8 cellular contexts compared by ENCODE assay signal in genomic region chr2:111494288-111494980, GRCh38.
DNase-seq lines count a peak whose midpoint lies in the region; ATAC-seq and TF ChIP-seq lines count a peak whose summit lies in the region.
"Not testable (repeated sequence)": the region's sequence is repeated elsewhere in the genome, so short reads cannot be mapped to it uniquely, and the experiment has no call there.

No MANE protein-coding gene starts in this region.

- not testable (repeated sequence) for TF ChIP-seq CTCF in CD14-positive monocyte (IDR thresholded peaks at IDR 0.05); fibroblast of pulmonary artery (IDR thresholded peaks at IDR 0.05; ENCODE audit: low read length, missing control alignments); mesothelial cell of epicardium (IDR thresholded peaks at IDR 0.05; ENCODE audit: unreplicated experiment)

- H3K27me3 ChIP-seq in adipocyte (replicated peaks; ENCODE audit: control insufficient read depth, insufficient read depth, low read length), result not testable (repeated sequence)

- H3K4me1 Mint-ChIP-seq in CD14-positive monocyte, result peaks cover 20% of the 10 kb centered on the region
- peaks cover 14% of the 10 kb centered on the region for H3K4me1 Mint-ChIP-seq in mesothelial cell of epicardium
- not testable (repeated sequence) for H3K4me1 Mint-ChIP-seq in stimulated activated memory B cell treated with anti-CD40 and anti-IgM and Interleukin-4, amounts not matched to agents 10 μg/mL and 1 μg/mL and 100 μg/mL, for 72 hours

- H3K27me3 Mint-ChIP-seq in CD14-positive monocyte (ENCODE audit: low read depth in 3 of 3); mesothelial cell of epicardium (ENCODE audit: low read depth); stimulated activated memory B cell treated with anti-CD40 and anti-IgM and Interleukin-4, amounts not matched to agents 10 μg/mL and 1 μg/mL and 100 μg/mL, for 72 hours: not testable (repeated sequence)

- H3K4me3 ChIP-seq in adipocyte (ENCODE audit: low read length) (peak overlapping the region; percentile 76), fibroblast of pulmonary artery (replicated peaks; ENCODE audit: low read depth, low read length) (peak overlapping the region; percentile 46)

- H3K9me3 ChIP-seq in adipocyte (ENCODE audit: control insufficient read depth, low read length), result not testable (repeated sequence)

- intact Hi-C loops in CD14-positive monocyte (cut with micrococcal nuclease), result not testable (repeated sequence)

- H3K27ac Mint-ChIP-seq in CD14-positive monocyte, result peak overlapping the region in 6 of 7 donors; percentile 30 to 85 (median 69)
- H3K27ac Mint-ChIP-seq in mesothelial cell of epicardium, result peak overlapping the region; percentile 64
- H3K27ac Mint-ChIP-seq in stimulated activated memory B cell treated with anti-CD40 and anti-IgM and Interleukin-4, amounts not matched to agents 10 μg/mL and 1 μg/mL and 100 μg/mL, for 72 hours, result peak overlapping the region; percentile 49

- not testable (repeated sequence) for H3K36me3 ChIP-seq in adipocyte (ENCODE audit: control insufficient read depth, insufficient read depth, low read length, severe bottlenecking)

- peaks cover 15% of the 10 kb centered on the region for H3K4me1 ChIP-seq in adipocyte (ENCODE audit: control insufficient read depth, insufficient read depth, low read length)

- peak overlapping the region; percentile 80 for H3K9ac ChIP-seq in adipocyte (ENCODE audit: low read length)

- not testable (repeated sequence) for H3K36me3 Mint-ChIP-seq in CD14-positive monocyte; mesothelial cell of epicardium; stimulated activated memory B cell treated with anti-CD40 and anti-IgM and Interleukin-4, amounts not matched to agents 10 μg/mL and 1 μg/mL and 100 μg/mL, for 72 hours

- H3K4me3 Mint-ChIP-seq in CD14-positive monocyte (peak overlapping the region; percentile 26 to 47), mesothelial cell of epicardium (peak overlapping the region; percentile 13)
- H3K4me3 Mint-ChIP-seq in stimulated activated memory B cell treated with anti-CD40 and anti-IgM and Interleukin-4, amounts not matched to agents 10 μg/mL and 1 μg/mL and 100 μg/mL, for 72 hours, result peak overlapping the region; percentile 54

- DNase-seq in CD14-positive monocyte (ENCODE audit: low spot score), result peak; percentile 70
- DNase-seq in adipocyte (ENCODE audit: low read depth); fibroblast of pulmonary artery (ENCODE audit: low read depth); mesothelial cell of epicardium (ENCODE audit: low spot score in 2 of 2, unreplicated experiment in 2 of 2): not testable (repeated sequence)

- H3K9me3 Mint-ChIP-seq in CD14-positive monocyte; mesothelial cell of epicardium; stimulated activated memory B cell treated with anti-CD40 and anti-IgM and Interleukin-4, amounts not matched to agents 10 μg/mL and 1 μg/mL and 100 μg/mL, for 72 hours: not testable (repeated sequence)

- peak; percentile 32 for ATAC-seq in GM21529 (IDR thresholded peaks at IDR 0.05; ENCODE audit: unreplicated experiment)
- ATAC-seq in HG03280 (IDR thresholded peaks at IDR 0.05; ENCODE audit: unreplicated experiment), result peak; percentile 2
- ATAC-seq in SK-N-SH treated with all-trans-retinoic acid at 6 μM for 48 hours, result peak; percentile 41
- peak; percentile 82 for ATAC-seq in stimulated activated memory B cell treated with anti-CD40 and anti-IgM and Interleukin-4, amounts not matched to agents 10 μg/mL and 1 μg/mL and 100 μg/mL, for 72 hours

Comparison
In these comparisons a context has a peak if more than half of its experiments do, and no peak if none do; other contexts are left out.
1. ATAC-seq: peak in every context shown above with its lines; median percentile 82 in stimulated activated memory B cell treated with anti-CD40 and anti-IgM and Interleukin-4, amounts not matched to agents 10 μg/mL and 1 μg/mL and 100 μg/mL, for 72 hours; 41 in SK-N-SH treated with all-trans-retinoic acid at 6 μM for 48 hours; 32 in GM21529; 2 in HG03280.